Comparison of ENCODE assay signal across 1 cellular context in the genomic region with DNA sequence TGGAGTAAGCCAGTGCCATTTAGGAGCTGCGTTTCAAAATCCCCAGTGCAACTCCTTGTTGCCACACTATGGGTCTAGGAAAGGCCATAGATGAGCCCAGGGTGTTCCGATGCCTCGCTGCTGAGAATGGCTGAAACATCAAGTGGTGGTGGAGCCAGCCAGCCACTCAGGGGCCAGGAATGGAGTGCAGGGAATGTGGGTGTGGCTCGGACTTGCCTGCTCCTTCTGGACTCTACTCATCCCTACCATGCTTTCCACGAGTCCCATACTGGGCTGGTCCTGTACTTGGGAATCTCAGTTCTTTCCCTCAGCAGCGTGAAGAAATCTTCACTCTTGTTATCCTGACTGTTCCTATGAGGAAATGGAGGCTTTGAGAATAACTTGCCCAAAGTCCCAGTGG.
TF ChIP-seq lines count a peak whose summit lies in the region.

No MANE protein-coding gene starts in this region.

TF ChIP-seq in GM23338, 12 proteins besides CTCF, POLR2A, EP300 and RAD21 (continued from another document):
- TF ChIP-seq CREB1 (CRISPR knock-in tag; IDR thresholded peaks at IDR 0.05; ENCODE audit: low read depth) (no peak), STAT1 (IDR thresholded peaks at IDR 0.05; ENCODE audit: unreplicated experiment) (no peak)
TF ChIP-seq in GM23338: peak in this region for 0.
